Comparison of ENCODE assay signal across 14 cellular contexts in genomic region chr4:150140774-150141400, GRCh38.
DNase-seq lines count a peak whose midpoint lies in the region; ATAC-seq, FAIRE-seq and TF ChIP-seq lines count a peak whose summit lies in the region.
"Had no signal": no experiment of that assay in that cellular context is flagged by ENCODE, and none has a peak within 500 bp of the region (broad histone marks: within the 10 kb centered on the region; RNA-seq: fewer than 3 reads in every experiment).

No MANE protein-coding gene starts in this region.

- no peaks in the 10 kb centered on the region for H3K27me3 Mint-ChIP-seq in MCF 10A (ENCODE audit: insufficient read depth, unreplicated experiment)
- H3K27me3 Mint-ChIP-seq in stimulated activated naive B cell treated with anti-CD40 and anti-IgM and Interleukin-4, amounts not matched to agents 10 μg/mL and 1 μg/mL and 100 μg/mL, for 72 hours: no peaks in the 10 kb centered on the region

- no peak for ATAC-seq in stimulated activated naive B cell treated with anti-CD40 and anti-IgM and Interleukin-4, amounts not matched to agents 10 μg/mL and 1 μg/mL and 100 μg/mL, for 72 hours (replicated peaks)

- no peaks in the 10 kb centered on the region for H3K36me3 ChIP-seq in breast epithelium
- no peaks in the 10 kb centered on the region for H3K36me3 ChIP-seq in ovary
- H3K36me3 ChIP-seq: SJCRH30 had no signal

- peak; percentile 76 for DNase-seq in MCF 10A (ENCODE audit: unreplicated experiment)
- no peak for DNase-seq in breast epithelium (ENCODE audit: low spot score in 2 of 2)
- DNase-seq in astrocyte of the cerebellum (ENCODE audit: low read depth): peak; percentile 61
- peak; percentile 36 for DNase-seq in hepatic stellate cell (ENCODE audit: low spot score)
- no peak for DNase-seq in ovary
- no peak for DNase-seq in GM12891 (ENCODE audit: insufficient read length, low spot score)
- DNase-seq in dorsolateral prefrontal cortex: no peak
- DNase-seq in stimulated activated naive B cell treated with anti-CD40 and anti-IgM and Interleukin-4, amounts not matched to agents 10 μg/mL and 1 μg/mL and 100 μg/mL, for 72 hours: no peak
- DNase-seq: activated CD4-positive, alpha-beta T cell treated with anti-CD3 and anti-CD28 coated beads for 1 hour; activated effector memory CD4-positive, alpha-beta T cell treated with Interleukin-2 at 50 U/mL for 16 hours; cortex of kidney; DMS79 treated with DMSO at 0.1 percent for 48 hours; SJCRH30 had no signal

- no peaks in the 10 kb centered on the region for H3K36me3 Mint-ChIP-seq in MCF 10A (ENCODE audit: insufficient read depth, unreplicated experiment)
- peaks cover 1 to 4% of the 10 kb centered on the region in 2 donors for H3K36me3 Mint-ChIP-seq in stimulated activated naive B cell treated with anti-CD40 and anti-IgM and Interleukin-4, amounts not matched to agents 10 μg/mL and 1 μg/mL and 100 μg/mL, for 72 hours

- in situ Hi-C loops in astrocyte of the cerebellum (cut with HindIII; ENCODE audit: low sequenced_read_pairs): no loop called here

- intact Hi-C loops in MCF 10A (cut with micrococcal nuclease): no loop called here
- intact Hi-C loops in breast epithelium (cut with DNase I; ENCODE audit: low total_unique reads): no loop called here
- intact Hi-C loops in ovary (cut with DNase I): no loop called here
- intact Hi-C loops in dorsolateral prefrontal cortex (cut with DNase I): no loop called here

- no peak overlapping the region for H3K4me3 ChIP-seq in breast epithelium
- H3K4me3 ChIP-seq in astrocyte of the cerebellum (ENCODE audit: low read depth, low read length): no peak overlapping the region
- H3K4me3 ChIP-seq in ovary: no peak overlapping the region
- no peak overlapping the region for H3K4me3 ChIP-seq in dorsolateral prefrontal cortex
- H3K4me3 ChIP-seq: SJCRH30 had no signal

- H3K4me3 Mint-ChIP-seq in MCF 10A (ENCODE audit: unreplicated experiment): peak overlapping the region; percentile 61
- H3K4me3 Mint-ChIP-seq in stimulated activated naive B cell treated with anti-CD40 and anti-IgM and Interleukin-4, amounts not matched to agents 10 μg/mL and 1 μg/mL and 100 μg/mL, for 72 hours: no peak overlapping the region

- TF ChIP-seq CTCF in MCF 10A (IDR thresholded peaks at IDR 0.05; ENCODE audit: unreplicated experiment) (no peak), breast epithelium (IDR thresholded peaks at IDR 0.05) (no peak), astrocyte of the cerebellum (IDR thresholded peaks at IDR 0.05; ENCODE audit: low read depth, low read length, missing control alignments) (no peak), ovary (IDR thresholded peaks at IDR 0.05) (no peak), dorsolateral prefrontal cortex (IDR thresholded peaks at IDR 0.05 in 54 of 56, conservative IDR thresholded peaks at IDR 0.05 in 2 of 56; ENCODE audit: low read depth in 1 of 56, partially characterized antibody in 56 of 56) (no peak)

- CTCF ChIA-PET in MCF 10A (lab: Yijun Ruan, JAX): no interaction called here

- H3K9me3 ChIP-seq in breast epithelium (no peaks in the 10 kb centered on the region), ovary (no peaks in the 10 kb centered on the region)
- H3K9me3 ChIP-seq: SJCRH30 had no signal

- TF ChIP-seq EP300 in ovary (IDR thresholded peaks at IDR 0.05): no peak

- BruUV-seq in MCF 10A (replicated peaks; lab: Mats Ljungman, UMichigan): no TSS peak

- H3K4me1 Mint-ChIP-seq in MCF 10A (ENCODE audit: insufficient read depth, unreplicated experiment): peaks cover 12% of the 10 kb centered on the region
- peaks cover 12 to 22% of the 10 kb centered on the region in 2 donors for H3K4me1 Mint-ChIP-seq in stimulated activated naive B cell treated with anti-CD40 and anti-IgM and Interleukin-4, amounts not matched to agents 10 μg/mL and 1 μg/mL and 100 μg/mL, for 72 hours

- no peak for FAIRE-seq in GM12891 (lab: Jason Lieb, UNC)
- FAIRE-seq: A204.1 had no signal

- H3K27ac ChIP-seq in breast epithelium (no peak overlapping the region), ovary (no peak overlapping the region), dorsolateral prefrontal cortex (peak overlapping the region in 8 of 59 donors; percentile 6 to 72 (median 36))
- H3K27ac ChIP-seq: SJCRH30 had no signal

- peak overlapping the region; percentile 89 for H3K27ac Mint-ChIP-seq in MCF 10A (ENCODE audit: low read depth, unreplicated experiment)
- H3K27ac Mint-ChIP-seq in stimulated activated naive B cell treated with anti-CD40 and anti-IgM and Interleukin-4, amounts not matched to agents 10 μg/mL and 1 μg/mL and 100 μg/mL, for 72 hours: no peak overlapping the region

- no peaks in the 10 kb centered on the region for H3K27me3 ChIP-seq in breast epithelium
- H3K27me3 ChIP-seq in ovary: no peaks in the 10 kb centered on the region
- no peaks in the 10 kb centered on the region for H3K27me3 ChIP-seq in dorsolateral prefrontal cortex
- H3K27me3 ChIP-seq: SJCRH30 had no signal

- POLR2A ChIA-PET in MCF 10A (lab: Yijun Ruan, JAX): interaction anchor here (0.6 kb wide), 1 partner anchor 63 kb away, joined by 3 read pairs; the partner anchor contains the start of gene DCLK2

- peaks cover 3% of the 10 kb centered on the region for H3K9me3 Mint-ChIP-seq in MCF 10A (ENCODE audit: unreplicated experiment)
- peaks cover 5 to 12% of the 10 kb centered on the region in 2 donors for H3K9me3 Mint-ChIP-seq in stimulated activated naive B cell treated with anti-CD40 and anti-IgM and Interleukin-4, amounts not matched to agents 10 μg/mL and 1 μg/mL and 100 μg/mL, for 72 hours

- TF ChIP-seq POLR2A in breast epithelium (IDR thresholded peaks at IDR 0.05) (no peak), ovary (IDR thresholded peaks at IDR 0.05) (no peak), GM12891 (IDR thresholded peaks at IDR 0.05; ENCODE audit: low read depth, low read length) (no peak)

- no peaks in the 10 kb centered on the region for H3K4me1 ChIP-seq in breast epithelium
- H3K4me1 ChIP-seq in ovary (ENCODE audit: insufficient read depth): no peaks in the 10 kb centered on the region

- 42 to 53% (median 47%) methylated on average over 5 of the region's 5 CpGs for WGBS in ovary, 3 donors

TF ChIP-seq in GM12891, 5 proteins besides CTCF, POLR2A, EP300 and RAD21:
- TF ChIP-seq POU2F2 (IDR thresholded peaks at IDR 0.05; ENCODE audit: low read depth, low read length) (no peak), PAX5 (IDR thresholded peaks at IDR 0.05; ENCODE audit: insufficient read depth, low read length, severe bottlenecking) (no peak), SPI1 (IDR thresholded peaks at IDR 0.05; ENCODE audit: low read depth, low read length) (no peak), TAF1 (IDR thresholded peaks at IDR 0.05; ENCODE audit: low read depth, low read length) (no peak), POLR2AphosphoS5 (IDR thresholded peaks at IDR 0.05; ENCODE audit: low read depth, low read length) (no peak)

Comparison
In these comparisons a context has a peak if more than half of its experiments do, and no peak if none do; other contexts are left out.
1. DNase-seq: peak in MCF 10A (single experiment), astrocyte of the cerebellum (single experiment) and hepatic stellate cell (single experiment); none in breast epithelium (0 of 2), ovary (0 of 5), GM12891 (single experiment), dorsolateral prefrontal cortex (0 of 10) and stimulated activated naive B cell treated with anti-CD40 and anti-IgM and Interleukin-4, amounts not matched to agents 10 μg/mL and 1 μg/mL and 100 μg/mL, for 72 hours (single experiment).